ENCODE assay signal across 18 cellular contexts in genomic region chr7:158377800-158378623, GRCh38.
DNase-seq lines count a peak whose midpoint lies in the region; ATAC-seq and TF ChIP-seq lines count a peak whose summit lies in the region.
"Had no signal": no experiment of that assay in that cellular context is flagged by ENCODE, and none has a peak within 500 bp of the region (broad histone marks: within the 10 kb centered on the region; RNA-seq: fewer than 3 reads in every experiment).

No MANE protein-coding gene starts in this region.

- H3K27ac ChIP-seq in Panc1 (ENCODE audit: low read length) (no peak overlapping the region), left lung (no peak overlapping the region)
- H3K27ac ChIP-seq: PC-9 had no signal

- peaks cover 5% of the 10 kb centered on the region; the same call in 1 of the 2 replicates for H3K27me3 ChIP-seq in Panc1 (ENCODE audit: control insufficient read depth, insufficient read depth, low read length)
- H3K27me3 ChIP-seq in left lung = peaks cover 0 to 31% of the 10 kb centered on the region in 2 donors

- CTCF ChIA-PET in Panc1 (lab: Charles Lee) = no interaction called here

- H3K36me3 ChIP-seq in Panc1 (ENCODE audit: control insufficient read depth, insufficient read depth, low read length) = no peaks in the 10 kb centered on the region
- no peaks in the 10 kb centered on the region for H3K36me3 ChIP-seq in left lung

- no TSS peak for BruUV-seq in Panc1 (replicated peaks; lab: Mats Ljungman, UMichigan)

- no peak for TF ChIP-seq CTCF in Panc1 (IDR thresholded peaks at IDR 0.05)
- no peak for TF ChIP-seq CTCF in left lung (IDR thresholded peaks at IDR 0.05)

- POLR2A ChIA-PET in Panc1 (lab: Charles Lee) = interaction anchor here (0.5 kb wide), 1 partner anchor 26 kb away, joined by 5 read pairs; no protein-coding TSS in a partner anchor

- H3K4me1 ChIP-seq in Panc1 (ENCODE audit: control insufficient read depth, insufficient read depth, low read length) (no peaks in the 10 kb centered on the region), left lung (no peaks in the 10 kb centered on the region)

- intact Hi-C loops in Panc1 (cut with micrococcal nuclease; ENCODE audit: unreplicated experiment) (no loop called here), left lung (cut with DNase I) (no loop called here)

- H3K4me3 ChIP-seq in Panc1 (ENCODE audit: low read depth in 2 of 2, low read length in 2 of 2) (no peak overlapping the region), left lung (no peak overlapping the region)
- H3K4me3 ChIP-seq: lung, PC-9, smooth muscle cell had no signal

- DNase-seq in DMS53 (lab: John Stamatoyannopoulos, UW) (peak; percentile 93), HT1080 (ENCODE audit: low read depth) (peak; percentile 8), Panc1 (ENCODE audit: low read depth, low spot score) (no peak), left lung (peak in 1 of 2 donors; percentile 14), mesenteric fat pad (ENCODE audit: low spot score) (no peak), iPS-NIHi7 (ENCODE audit: extremely low spot score) (no peak)
- DNase-seq in stimulated activated CD4-positive, alpha-beta T cell treated with anti-CD3 and anti-CD28 coated beads, Interleukin-12 subunit alpha, Interleukin-12 subunit beta, amount 100 ng/mL, for 4 hours = no peak
- DNase-seq: AML-193; Calu3; erythroblast; immature natural killer cell; naive thymus-derived CD8-positive, alpha-beta T cell; NCI-H226; PC-9 had no signal

- in situ Hi-C loops in Panc1 (cut with HindIII; ENCODE audit: low pct_unique_long_range_greater_than_20kb, low sequenced_read_pairs) = no loop called here

- H3K9me3 ChIP-seq in Panc1 (ENCODE audit: control insufficient read depth, insufficient read depth, low read depth, low read length) (no peaks in the 10 kb centered on the region), left lung (peaks cover 0 to 2% of the 10 kb centered on the region in 2 donors)

- ATAC-seq in Panc1 (peak; percentile 48; the same call in 1 of the 2 replicates), left lung (peak; percentile 26)
- no peak for ATAC-seq in activated CD4-positive, CD25-positive, alpha-beta regulatory T cell treated with anti-CD3 and anti-CD28 coated beads, Interleukin-2, amount 50 U/mL, for 24 hours
- ATAC-seq: naive thymus-derived CD8-positive, alpha-beta T cell; SK-N-SH treated with all-trans-retinoic acid at 6 μM for 48 hours had no signal

Comparison
In these comparisons a context has a peak if more than half of its experiments do, and no peak if none do; other contexts are left out.
1. DNase-seq: peak in DMS53 (single experiment) and HT1080 (single experiment); none in Panc1 (single experiment), mesenteric fat pad (single experiment), iPS-NIHi7 (single experiment) and stimulated activated CD4-positive, alpha-beta T cell treated with anti-CD3 and anti-CD28 coated beads, Interleukin-12 subunit alpha, Interleukin-12 subunit beta, amount 100 ng/mL, for 4 hours (single experiment).
2. ATAC-seq: peak in Panc1 (single experiment) and left lung (single experiment); none in activated CD4-positive, CD25-positive, alpha-beta regulatory T cell treated with anti-CD3 and anti-CD28 coated beads, Interleukin-2, amount 50 U/mL, for 24 hours (0 of 2).